In the genomic region with DNA sequence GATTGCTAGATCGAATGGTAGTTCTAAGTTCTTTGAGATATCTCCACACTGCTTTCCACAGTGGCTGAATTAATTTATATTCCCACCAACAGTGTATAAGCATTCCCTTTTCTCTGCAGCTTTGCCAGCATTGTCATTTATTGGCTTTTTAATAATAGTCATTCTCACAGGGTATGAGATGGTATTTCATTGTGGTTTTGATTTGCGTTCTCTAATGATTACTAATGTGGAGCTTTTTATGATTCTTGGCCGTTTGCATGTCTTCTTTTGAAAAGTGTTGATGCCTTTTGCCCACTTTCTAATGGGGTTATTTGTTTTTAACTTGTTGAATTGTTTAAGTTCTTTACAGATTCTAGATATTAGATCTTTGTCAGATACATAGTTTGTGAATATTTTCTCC, we compare ENCODE assay signal across 15 cellular contexts. TPM values are rescaled to one million over a fixed set of nuclear protein-coding genes. Genes with fewer than 3 reads are reported as not detected.
A peak's percentile ranks its signal among the peaks of the same experiment; 100 is the strongest.
DNase-seq lines count a peak whose midpoint lies in the region; FAIRE-seq and TF ChIP-seq lines count a peak whose summit lies in the region.
"Had no signal": no experiment of that assay in that cellular context is flagged by ENCODE, and none has a peak within 500 bp of the region (broad histone marks: within the 10 kb centered on the region; RNA-seq: fewer than 3 reads in every experiment).

No MANE protein-coding gene starts in this region.

- H3K27ac ChIP-seq in mammary epithelial cell (ENCODE audit: insufficient read depth, low read depth, low read length), result no peak overlapping the region
- no peak overlapping the region for H3K27ac ChIP-seq in breast epithelium
- peak overlapping the region; percentile 7 for H3K27ac ChIP-seq in astrocyte (ENCODE audit: low read depth, low read length)
- H3K27ac ChIP-seq in H9 (ENCODE audit: insufficient read length, low read depth, low read length), result no peak overlapping the region
- no peak overlapping the region for H3K27ac ChIP-seq in kidney (ENCODE audit: low read depth in 2 of 2, low read length in 2 of 2)
- H3K27ac ChIP-seq: 22Rv1 had no signal

- H3K23me2 ChIP-seq in H9 (ENCODE audit: insufficient read length, low read depth, low read length, poor library complexity, severe bottlenecking), result no peaks in the 10 kb centered on the region

- no peak overlapping the region for H2BK15ac ChIP-seq in H9 (ENCODE audit: low read depth, low read length)

- no peak overlapping the region for H3K14ac ChIP-seq in H9 (ENCODE audit: insufficient read depth, low read length)

- CTCF ChIA-PET in mammary epithelial cell (lab: Charles Lee; ENCODE audit: low non-redundant PET), result no interaction called here

- no peak overlapping the region for H2BK120ac ChIP-seq in H9 (ENCODE audit: low read depth, low read length, poor library complexity, severe bottlenecking)

- no peaks in the 10 kb centered on the region for H3K27me3 Mint-ChIP-seq in astrocyte (ENCODE audit: low read depth, unreplicated experiment)
- H3K27me3 Mint-ChIP-seq in H9 (ENCODE audit: low read depth), result no peaks in the 10 kb centered on the region
- H3K27me3 Mint-ChIP-seq: CD4-positive, alpha-beta memory T cell had no signal

- in situ Hi-C loops in mammary epithelial cell (cut with MboI; ENCODE audit: low sequenced_read_pairs in 2 of 2), result loop anchor here in 1 of 2 donors (25.0 kb wide), 1 partner anchor 179 kb away; no protein-coding TSS in a partner anchor

- H4K91ac ChIP-seq in H9 (ENCODE audit: insufficient read length, low read depth, low read length), result no peak overlapping the region

- H3K9ac ChIP-seq in mammary epithelial cell (ENCODE audit: insufficient read depth, low read length) (no peak overlapping the region), astrocyte (ENCODE audit: low read length) (no peak overlapping the region), H9 (ENCODE audit: extremely low read depth, insufficient read length, low read length) (no peak overlapping the region), kidney (ENCODE audit: low read length in 2 of 2) (no peak overlapping the region)
- H3K9ac ChIP-seq: SK-N-SH had no signal

- no peaks in the 10 kb centered on the region for H3K79me1 ChIP-seq in H9 (ENCODE audit: insufficient read depth, low read depth, low read length, poor library complexity, severe bottlenecking)

- H3K9me3 ChIP-seq in mammary epithelial cell (replicated peaks; ENCODE audit: insufficient read depth, low read length), result no peaks in the 10 kb centered on the region
- H3K9me3 ChIP-seq in breast epithelium, result no peaks in the 10 kb centered on the region
- no peaks in the 10 kb centered on the region for H3K9me3 ChIP-seq in astrocyte (ENCODE audit: insufficient read depth, low read depth, low read length)
- H3K9me3 ChIP-seq in H9 (ENCODE audit: control insufficient read depth, low read depth, low read length), result no peaks in the 10 kb centered on the region
- H3K9me3 ChIP-seq in kidney (ENCODE audit: control insufficient read depth in 1 of 2, low read length in 2 of 2), result no peaks in the 10 kb centered on the region
- H3K9me3 ChIP-seq: BE2C, SK-N-SH had no signal

- H3K23ac ChIP-seq in H9 (ENCODE audit: insufficient read length, low read depth, low read length), result no peak overlapping the region

- intact Hi-C loops in mammary epithelial cell (cut with micrococcal nuclease), result no loop called here
- intact Hi-C loops in breast epithelium (cut with DNase I; ENCODE audit: low total_unique reads), result no loop called here
- intact Hi-C loops in kidney (cut with DNase I), result no loop called here

- H3K4me2 ChIP-seq in mammary epithelial cell (ENCODE audit: insufficient read depth, low read depth, low read length), result no peak overlapping the region
- H3K4me2 ChIP-seq in astrocyte (ENCODE audit: low read length), result peak overlapping the region; percentile 21
- no peak overlapping the region for H3K4me2 ChIP-seq in H9 (ENCODE audit: insufficient read depth, insufficient read length, low read length)
- H3K4me2 ChIP-seq: GM23338, SK-N-SH had no signal

- TF ChIP-seq CTCF in mammary epithelial cell (conservative IDR thresholded peaks at IDR 0.05 in 1 of 2, IDR thresholded peaks at IDR 0.05 in 1 of 2; ENCODE audit: extremely low read depth in 1 of 2, insufficient read depth in 1 of 2, low read depth in 1 of 2, low read length in 2 of 2) (no peak), breast epithelium (IDR thresholded peaks at IDR 0.05) (no peak), astrocyte (IDR thresholded peaks at IDR 0.05; ENCODE audit: insufficient read depth, low read depth, low read length) (no peak), foreskin fibroblast (IDR thresholded peaks at IDR 0.05; ENCODE audit: low read depth, low read length) (no peak), H9 (conservative IDR thresholded peaks at IDR 0.05) (no peak), kidney (IDR thresholded peaks at IDR 0.05; ENCODE audit: borderline replicate concordance, extremely low read depth, insufficient read depth) (no peak)

- H2AK5ac ChIP-seq in H9 (ENCODE audit: insufficient read length, low read length), result no peak overlapping the region

- H3K4me3 ChIP-seq in mammary epithelial cell (replicated peaks in 1 of 3; ENCODE audit: insufficient read depth in 1 of 3, low read depth in 2 of 3, low read length in 3 of 3), result no peak overlapping the region
- H3K4me3 ChIP-seq in breast epithelium, result no peak overlapping the region
- H3K4me3 ChIP-seq in astrocyte (ENCODE audit: insufficient read depth, low read depth, low read length), result no peak overlapping the region
- no peak overlapping the region for H3K4me3 ChIP-seq in foreskin fibroblast (ENCODE audit: low read depth in 1 of 2, low read length in 2 of 2)
- H3K4me3 ChIP-seq in kidney (ENCODE audit: low read length in 2 of 2), result no peak overlapping the region
- H3K4me3 ChIP-seq: GM12878, GM23338 had no signal

- TF ChIP-seq POLR2A in breast epithelium (IDR thresholded peaks at IDR 0.05) (no peak), GM12891 (IDR thresholded peaks at IDR 0.05; ENCODE audit: low read depth, low read length) (no peak)

- H3K4me3 Mint-ChIP-seq in astrocyte (ENCODE audit: unreplicated experiment) (no peak overlapping the region), H9 (no peak overlapping the region)
- H3K4me3 Mint-ChIP-seq: CD4-positive, alpha-beta memory T cell; GM23338 had no signal

- no peak overlapping the region for H3K4ac ChIP-seq in H9 (ENCODE audit: low read depth, low read length)

- no peaks in the 10 kb centered on the region for H3K36me3 Mint-ChIP-seq in astrocyte (ENCODE audit: low read depth, unreplicated experiment)
- H3K36me3 Mint-ChIP-seq in H9 (ENCODE audit: insufficient read depth in 1 of 3, low read depth in 3 of 3), result peaks cover 2 to 16% (median 10%) of the 10 kb centered on the region in 3 experiments; a peak in 5 of 7 replicates

- H3K27me3 ChIP-seq in mammary epithelial cell (ENCODE audit: insufficient read depth, low read length), result no peaks in the 10 kb centered on the region
- no peaks in the 10 kb centered on the region for H3K27me3 ChIP-seq in breast epithelium
- H3K27me3 ChIP-seq in astrocyte (ENCODE audit: insufficient read depth, low read length), result no peaks in the 10 kb centered on the region
- no peaks in the 10 kb centered on the region for H3K27me3 ChIP-seq in H9 (ENCODE audit: insufficient read depth, low read length)
- H3K27me3 ChIP-seq: BE2C had no signal

- H3K4me1 Mint-ChIP-seq in astrocyte (ENCODE audit: low read depth, unreplicated experiment) (peaks cover 6% of the 10 kb centered on the region), H9 (peaks cover 6 to 7% of the 10 kb centered on the region in 2 experiments; a peak in 3 of 4 replicates)

- no peak overlapping the region for H2BK20ac ChIP-seq in H9 (ENCODE audit: low read depth, low read length, poor library complexity, severe bottlenecking)

- no peak overlapping the region for H3K56ac ChIP-seq in H9 (ENCODE audit: insufficient read length, low read depth, low read length)

- H3K4me1 ChIP-seq in mammary epithelial cell (ENCODE audit: insufficient read depth, low read length), result peaks cover 8% of the 10 kb centered on the region
- H3K4me1 ChIP-seq in breast epithelium, result no peaks in the 10 kb centered on the region
- peaks cover 7% of the 10 kb centered on the region for H3K4me1 ChIP-seq in astrocyte (ENCODE audit: insufficient read depth, low read length)
- H3K4me1 ChIP-seq in H9 (ENCODE audit: insufficient read depth, low read length), result no peaks in the 10 kb centered on the region
- H3K4me1 ChIP-seq in kidney (ENCODE audit: control insufficient read depth in 1 of 2, insufficient read depth in 1 of 2, low read depth in 1 of 2, low read length in 2 of 2), result no peaks in the 10 kb centered on the region
- H3K4me1 ChIP-seq: BE2C had no signal

- no peak overlapping the region for H2BK5ac ChIP-seq in H9 (ENCODE audit: insufficient read length, low read length)

- H3K36me3 ChIP-seq in mammary epithelial cell (ENCODE audit: insufficient read depth, low read length) (peaks cover 2% of the 10 kb centered on the region), breast epithelium (no peaks in the 10 kb centered on the region), astrocyte (ENCODE audit: insufficient read depth, low read length) (peaks cover 4% of the 10 kb centered on the region), kidney (ENCODE audit: control insufficient read depth in 1 of 2, insufficient read depth in 2 of 2, low read length in 2 of 2) (peaks cover 2% of the 10 kb centered on the region in 2 donors)

- FAIRE-seq in astrocyte (lab: Jason Lieb, UNC) (no peak), GM12891 (lab: Jason Lieb, UNC) (no peak), kidney (lab: Jason Lieb, UNC) (no peak)
- FAIRE-seq: GM12878, GM18507 had no signal

- H3K79me2 ChIP-seq in mammary epithelial cell (ENCODE audit: insufficient read depth, low read length), result peaks cover 41% of the 10 kb centered on the region
- peaks cover 36% of the 10 kb centered on the region for H3K79me2 ChIP-seq in astrocyte (ENCODE audit: insufficient read depth, low read length)
- no peaks in the 10 kb centered on the region for H3K79me2 ChIP-seq in H9 (ENCODE audit: insufficient read depth, low read length)

- no peak overlapping the region for H3K27ac Mint-ChIP-seq in astrocyte (ENCODE audit: unreplicated experiment)
- peak overlapping the region in 1 of 3 experiments; percentile 29; a peak in 1 of 7 replicates for H3K27ac Mint-ChIP-seq in H9
- H3K27ac Mint-ChIP-seq: GM23338 had no signal

- H2AFZ ChIP-seq in mammary epithelial cell (ENCODE audit: low read depth, low read length) (no peak overlapping the region), astrocyte (ENCODE audit: low read depth, low read length) (no peak overlapping the region), H9 (ENCODE audit: low read length) (no peak overlapping the region)
- H2AFZ ChIP-seq: GM23338 had no signal

- no peak overlapping the region for H3T11ph ChIP-seq in H9 (ENCODE audit: low read length)

- no peaks in the 10 kb centered on the region for H3K9me3 Mint-ChIP-seq in astrocyte (ENCODE audit: unreplicated experiment)
- H3K9me3 Mint-ChIP-seq in H9, result no peaks in the 10 kb centered on the region
- H3K9me3 Mint-ChIP-seq: GM23338 had no signal

- no peak overlapping the region for H2BK12ac ChIP-seq in H9 (ENCODE audit: insufficient read length, low read depth, low read length)

- BruUV-seq in mammary epithelial cell (replicated peaks; lab: Mats Ljungman, UMichigan), result no TSS peak

- peak; percentile 37 for DNase-seq in mammary epithelial cell
- no peak for DNase-seq in breast epithelium (ENCODE audit: low spot score in 2 of 2)
- peak; percentile 48 for DNase-seq in astrocyte (ENCODE audit: low read depth)
- peak; percentile 37 to 68 for DNase-seq in foreskin fibroblast
- peak; percentile 20 for DNase-seq in superior temporal gyrus (ENCODE audit: extremely low spot score)
- DNase-seq in GM12891 (ENCODE audit: insufficient read length, low spot score), result no peak
- DNase-seq in H9, result no peak
- DNase-seq in kidney, result no peak

- 36% methylated on average over 3 of the region's 3 CpGs for WGBS in mammary epithelial cell (ENCODE audit: low coverage, missing lambda C conversion rate)
- no CpG with 5 or more reads among the region's 3 CpGs for WGBS in H9 (ENCODE audit: extremely low coverage, insufficient read length, low lambda C conversion rate)

- no peak overlapping the region for H4K8ac ChIP-seq in H9 (replicated peaks; ENCODE audit: insufficient read length, low read depth, low read length)

- H4K20me1 ChIP-seq in mammary epithelial cell (ENCODE audit: insufficient read depth, low read length) (no peaks in the 10 kb centered on the region), astrocyte (ENCODE audit: insufficient read depth, low read length) (peaks cover 57% of the 10 kb centered on the region), H9 (ENCODE audit: control insufficient read depth, insufficient read depth, insufficient read length) (no peaks in the 10 kb centered on the region)

- no peak overlapping the region for H3K18ac ChIP-seq in H9 (ENCODE audit: insufficient read length, low read depth, low read length)

- H4K5ac ChIP-seq in H9 (ENCODE audit: insufficient read length, low read depth, low read length), result no peak overlapping the region

- dilution Hi-C loops in mammary epithelial cell (cut with HindIII; ENCODE audit: low sequenced_read_pairs), result no loop called here

RNA-seq across cellular contexts. Expression of gene BCAS3, which starts 36.5 kb away (rescaled TPM):
- total RNA-seq in mammary epithelial cell, result 10 to 100 TPM; 20.1 to 36.3 TPM
- polyA plus RNA-seq in mammary epithelial cell, result 3.7 TPM
- polyA minus RNA-seq in mammary epithelial cell, result 8.1 TPM
- total RNA-seq in breast epithelium, result 10 to 100 TPM; 30.8 to 47.9 (median 31.2) TPM
- 14.5 and 19.5 TPM in 2 replicates for total RNA-seq in astrocyte
- polyA plus RNA-seq in GM12891 (2012; ENCODE audit: low read depth, missing spikeins), result 3.5 TPM
- 21.4 and 22.4 TPM in 2 replicates for total RNA-seq in H9 (2021)
- total RNA-seq in kidney, result 44.1 TPM
- polyA plus RNA-seq in kidney (ENCODE audit: insufficient read depth, low read depth, low replicate concordance), result 18.3 TPM

RNA-seq across cellular contexts. Expression of gene PPM1D, which starts 41.1 kb away (rescaled TPM):
- total RNA-seq in mammary epithelial cell, result 1 to 10 TPM; 9.3 to 9.5 TPM
- polyA plus RNA-seq in mammary epithelial cell, result 4.6 TPM
- 9.8 TPM for polyA minus RNA-seq in mammary epithelial cell
- total RNA-seq in breast epithelium, result 10 to 100 TPM; 12.3 to 19.6 (median 14.7) TPM
- total RNA-seq in astrocyte, result 24.1 and 28.7 TPM in 2 replicates
- 5.2 TPM for polyA plus RNA-seq in GM12891 (2012; ENCODE audit: low read depth, missing spikeins)
- 19.0 and 19.9 TPM in 2 replicates for total RNA-seq in H9 (2021)
- total RNA-seq in kidney, result 16.6 TPM
- 4.5 TPM for polyA plus RNA-seq in kidney (ENCODE audit: insufficient read depth, low read depth, low replicate concordance)

Comparison
In these comparisons a context has a peak if more than half of its experiments do, and no peak if none do; other contexts are left out.
1. DNase-seq: peak in mammary epithelial cell (single experiment), astrocyte (single experiment), foreskin fibroblast (2 of 2) and superior temporal gyrus (single experiment); none in breast epithelium (0 of 2), GM12891 (single experiment), H9 (single experiment) and kidney (single experiment).